In genomic region chr7:76358478-76359110, GRCh38 we compare ENCODE assay signal across 8 cellular contexts. TPM values are rescaled to one million over a fixed set of nuclear protein-coding genes. Genes with fewer than 3 reads are reported as not detected.
DNase-seq lines count a peak whose midpoint lies in the region; ATAC-seq and TF ChIP-seq lines count a peak whose summit lies in the region.

TSS of gene YWHAG (minus strand) at chr7:76358991. CDS start at chr7:76358808, 183 bp downstream.

- peaks cover 31% of the 10 kb centered on the region for H3K36me3 Mint-ChIP-seq in nephron (ENCODE audit: low read depth)

- peak within 1 kb of the TSS; percentile 94 to 98 (median 97) for H3K27ac Mint-ChIP-seq in nephron
- peak within 1 kb of the TSS; percentile 99 for H3K27ac Mint-ChIP-seq in stimulated activated naive CD8-positive, alpha-beta T cell treated with anti-CD3 and anti-CD28 coated beads, Interleukin-15, amount 100 ng/mL, for 72 hours

- no peaks in the 10 kb centered on the region for H3K9me3 Mint-ChIP-seq in nephron
- no peaks in the 10 kb centered on the region for H3K9me3 Mint-ChIP-seq in stimulated activated naive CD8-positive, alpha-beta T cell treated with anti-CD3 and anti-CD28 coated beads, Interleukin-15, amount 100 ng/mL, for 72 hours

- H3K9me3 ChIP-seq in HUES64 (ENCODE audit: insufficient read depth, low read depth, low read length): no peaks in the 10 kb centered on the region

- H3K9ac ChIP-seq in HUES64 (ENCODE audit: low read depth, low read length): peak within 1 kb of the TSS; percentile 96

- peaks cover 49% of the 10 kb centered on the region for H3K4me1 Mint-ChIP-seq in nephron
- H3K4me1 Mint-ChIP-seq in stimulated activated naive CD8-positive, alpha-beta T cell treated with anti-CD3 and anti-CD28 coated beads, Interleukin-15, amount 100 ng/mL, for 72 hours: peaks cover 43% of the 10 kb centered on the region

- no peaks in the 10 kb centered on the region for H3K27me3 Mint-ChIP-seq in nephron (ENCODE audit: low read depth)
- no peaks in the 10 kb centered on the region for H3K27me3 Mint-ChIP-seq in stimulated activated naive CD8-positive, alpha-beta T cell treated with anti-CD3 and anti-CD28 coated beads, Interleukin-15, amount 100 ng/mL, for 72 hours

- peak; percentile 81 for DNase-seq in DMS79 (lab: John Stamatoyannopoulos, UW)
- DNase-seq in RKO (ENCODE audit: low spot score): peak; percentile 87
- peak; percentile 85 for DNase-seq in activated T-helper 9 cell treated with anti-CD3 and anti-CD28 coated beads, Interleukin-2, amount 50 U/mL, for 16 hours (ENCODE audit: low read depth)
- peak; percentile 91 for DNase-seq in fibroblast of pulmonary artery (ENCODE audit: low read depth)
- peak; percentile 88 to 89 for DNase-seq in stimulated activated naive CD8-positive, alpha-beta T cell treated with anti-CD3 and anti-CD28 coated beads, Interleukin-15, amount 100 ng/mL, for 72 hours

- under 1% methylated on average over 80 of the region's 80 CpGs for WGBS in HUES64

- H3K27me3 ChIP-seq in HUES64 (ENCODE audit: insufficient read depth, low read length): no peaks in the 10 kb centered on the region

- ATAC-seq in GM21515 (IDR thresholded peaks at IDR 0.05; ENCODE audit: unreplicated experiment): peak; percentile 69
- peak; percentile 74 for ATAC-seq in stimulated activated naive CD8-positive, alpha-beta T cell treated with anti-CD3 and anti-CD28 coated beads, Interleukin-15, amount 100 ng/mL, for 72 hours

- H3K4me1 ChIP-seq in HUES64 (ENCODE audit: insufficient read depth, low read length): peaks cover 31% of the 10 kb centered on the region

- H3K4me3 ChIP-seq in HUES64 (ENCODE audit: low read length): peak within 1 kb of the TSS; percentile 98
- H3K4me3 ChIP-seq in fibroblast of pulmonary artery (replicated peaks; ENCODE audit: low read depth, low read length): peak within 1 kb of the TSS; percentile 97

- peak within 1 kb of the TSS; percentile 98 for H3K27ac ChIP-seq in HUES64 (ENCODE audit: low read depth, low read length)

- TF ChIP-seq CTCF in fibroblast of pulmonary artery (IDR thresholded peaks at IDR 0.05; ENCODE audit: low read length, missing control alignments) (no peak), nephron (IDR thresholded peaks at IDR 0.05; ENCODE audit: unreplicated experiment in 3 of 3) (no peak)

- H3K36me3 ChIP-seq in HUES64 (ENCODE audit: insufficient read depth, low read length): peaks cover 35% of the 10 kb centered on the region

- peak within 1 kb of the TSS; percentile 96 to 99 (median 97) for H3K4me3 Mint-ChIP-seq in nephron
- peak within 1 kb of the TSS; percentile 93 to 98 for H3K4me3 Mint-ChIP-seq in stimulated activated naive CD8-positive, alpha-beta T cell treated with anti-CD3 and anti-CD28 coated beads, Interleukin-15, amount 100 ng/mL, for 72 hours

RNA-seq across cellular contexts. Expression of gene YWHAG, which starts in this region (rescaled TPM):
- polyA plus RNA-seq in HUES64 (2013, experiment 1 of 2): 169 TPM
- 171 TPM for polyA plus RNA-seq in HUES64 (2013, experiment 2 of 2)

Comparison
In these comparisons a context has a peak if more than half of its experiments do, and no peak if none do; other contexts are left out.
1. Peak in every context shown above with its lines: DNase-seq, ATAC-seq, H3K4me3 ChIP-seq and H3K27ac ChIP-seq.